ENCODE assay signal across 8 cellular contexts in genomic region chr1:33182452-33182851, GRCh38. TPM values are rescaled to one million over a fixed set of nuclear protein-coding genes. Genes with fewer than 3 reads are reported as not detected.
DNase-seq lines count a peak whose midpoint lies in the region; ATAC-seq and TF ChIP-seq lines count a peak whose summit lies in the region.

No MANE protein-coding gene starts in this region.

- H3K9me3 Mint-ChIP-seq in CD14-positive monocyte (peaks cover 0 to 2% (median 0%) of the 10 kb centered on the region in 7 donors), immature natural killer cell (no peaks in the 10 kb centered on the region), type B pancreatic cell (no peaks in the 10 kb centered on the region)
- no peaks in the 10 kb centered on the region for H3K9me3 Mint-ChIP-seq in activated T-helper 2 cell treated with anti-CD3 and anti-CD28 coated beads, Interferon-gamma antibody, Interleukin-2, Interleukin-4, amounts not matched to agents 10 μg/mL and 5 μg/mL and 100 μg/mL, durations not matched to agents 14 hours and 24 hours and 36 hours

- H3K27me3 Mint-ChIP-seq in CD14-positive monocyte (ENCODE audit: low read depth in 3 of 3) = peaks cover 13 to 27% (median 15%) of the 10 kb centered on the region in 3 donors
- peaks cover 27% of the 10 kb centered on the region for H3K27me3 Mint-ChIP-seq in activated T-helper 2 cell treated with anti-CD3 and anti-CD28 coated beads, Interferon-gamma antibody, Interleukin-2, Interleukin-4, amounts not matched to agents 10 μg/mL and 5 μg/mL and 100 μg/mL, durations not matched to agents 14 hours and 24 hours and 36 hours (ENCODE audit: low read depth)
- H3K27me3 Mint-ChIP-seq in immature natural killer cell (ENCODE audit: low read depth in 3 of 3) = peaks cover 1 to 21% (median 7%) of the 10 kb centered on the region in 3 donors
- peaks cover 3% of the 10 kb centered on the region for H3K27me3 Mint-ChIP-seq in type B pancreatic cell

- TF ChIP-seq CTCF in CD14-positive monocyte (IDR thresholded peaks at IDR 0.05) (no peak), type B pancreatic cell (conservative IDR thresholded peaks at IDR 0.05) (no peak)

- H3K4me1 Mint-ChIP-seq in CD14-positive monocyte = peaks cover 24% of the 10 kb centered on the region
- peaks cover 23% of the 10 kb centered on the region for H3K4me1 Mint-ChIP-seq in activated T-helper 2 cell treated with anti-CD3 and anti-CD28 coated beads, Interferon-gamma antibody, Interleukin-2, Interleukin-4, amounts not matched to agents 10 μg/mL and 5 μg/mL and 100 μg/mL, durations not matched to agents 14 hours and 24 hours and 36 hours (ENCODE audit: low read depth)
- H3K4me1 Mint-ChIP-seq in immature natural killer cell = peaks cover 33% of the 10 kb centered on the region in 2 donors
- peaks cover 34% of the 10 kb centered on the region for H3K4me1 Mint-ChIP-seq in type B pancreatic cell (ENCODE audit: unreplicated experiment)

- H3K27ac Mint-ChIP-seq in CD14-positive monocyte = no peak overlapping the region
- no peak overlapping the region for H3K27ac Mint-ChIP-seq in activated T-helper 2 cell treated with anti-CD3 and anti-CD28 coated beads, Interferon-gamma antibody, Interleukin-2, Interleukin-4, amounts not matched to agents 10 μg/mL and 5 μg/mL and 100 μg/mL, durations not matched to agents 14 hours and 24 hours and 36 hours
- peak overlapping the region in 3 of 6 donors; percentile 7 to 81 (median 75) for H3K27ac Mint-ChIP-seq in immature natural killer cell
- H3K27ac Mint-ChIP-seq in type B pancreatic cell = peak overlapping the region; percentile 90

- intact Hi-C loops in CD14-positive monocyte (cut with micrococcal nuclease) = loop anchor here in 1 of 2 donors (2.0 to 10.0 kb wide), 2 partner anchors 58 to 168 kb away; no protein-coding TSS in a partner anchor
- intact Hi-C loops in activated T-helper 2 cell treated with anti-CD3 and anti-CD28 coated beads, Interferon-gamma antibody, Interleukin-2, Interleukin-4, amounts not matched to agents 10 μg/mL and 5 μg/mL and 100 μg/mL, durations not matched to agents 14 hours and 24 hours and 36 hours (cut with micrococcal nuclease) = loop anchor here (5.0 kb wide), 1 partner anchor 75 kb away; the partner anchor contains the start of gene ZNF362

- H3K36me3 Mint-ChIP-seq in CD14-positive monocyte (peaks cover 6 to 7% of the 10 kb centered on the region in 2 donors), immature natural killer cell (peaks cover 0 to 4% (median 0%) of the 10 kb centered on the region in 3 donors), type B pancreatic cell (no peaks in the 10 kb centered on the region)
- no peaks in the 10 kb centered on the region for H3K36me3 Mint-ChIP-seq in activated T-helper 2 cell treated with anti-CD3 and anti-CD28 coated beads, Interferon-gamma antibody, Interleukin-2, Interleukin-4, amounts not matched to agents 10 μg/mL and 5 μg/mL and 100 μg/mL, durations not matched to agents 14 hours and 24 hours and 36 hours (ENCODE audit: low read depth)

- H3K4me3 Mint-ChIP-seq in CD14-positive monocyte (peak overlapping the region; percentile 69 to 71), immature natural killer cell (peak overlapping the region; percentile 77 to 92 (median 88)), type B pancreatic cell (peak overlapping the region; percentile 89)
- peak overlapping the region; percentile 54 for H3K4me3 Mint-ChIP-seq in activated T-helper 2 cell treated with anti-CD3 and anti-CD28 coated beads, Interferon-gamma antibody, Interleukin-2, Interleukin-4, amounts not matched to agents 10 μg/mL and 5 μg/mL and 100 μg/mL, durations not matched to agents 14 hours and 24 hours and 36 hours (ENCODE audit: low read depth)

- DNase-seq in CD14-positive monocyte (ENCODE audit: low spot score) (no peak), M059J (ENCODE audit: low read depth) (peak; percentile 34), immature natural killer cell (peak in 2 of 3 donors; percentile 6 to 14), type B pancreatic cell (ENCODE audit: extremely low spot score, unreplicated experiment) (no peak)
- no peak for DNase-seq in activated T-helper 2 cell treated with anti-CD3 and anti-CD28 coated beads, Interferon-gamma antibody, Interleukin-2, Interleukin-4, amounts not matched to agents 10 μg/mL and 5 μg/mL and 100 μg/mL, durations not matched to agents 14 hours and 24 hours and 36 hours (ENCODE audit: low spot score)

- no peak for ATAC-seq in GM19324 (IDR thresholded peaks at IDR 0.05; ENCODE audit: low FRiP score, unreplicated experiment)
- ATAC-seq in GM18868 (IDR thresholded peaks at IDR 0.05; ENCODE audit: unreplicated experiment) = no peak
- no peak for ATAC-seq in GM21717 (IDR thresholded peaks at IDR 0.05; ENCODE audit: unreplicated experiment)

RNA-seq across cellular contexts. Expression of gene TRIM62, which starts 0.6 kb away (rescaled TPM):
- polyA plus RNA-seq in CD14-positive monocyte (1 to 10 TPM; 1.7 to 2.1 TPM), immature natural killer cell (1 to 10 TPM in 2 of 3 donors, not detected in 1; 2.5 to 8.0 TPM)
- total RNA-seq in M059J (2014; rRNA removed; shearing (Covaris generic)) = 14.4 and 15.6 TPM in 2 replicates
- total RNA-seq in activated T-helper 2 cell treated with anti-CD3 and anti-CD28 coated beads, Interferon-gamma antibody, Interleukin-2, Interleukin-4, amounts not matched to agents 10 μg/mL and 5 μg/mL and 100 μg/mL, durations not matched to agents 14 hours and 24 hours and 36 hours = 5.0 and 5.6 TPM in 2 replicates
- total RNA-seq in type B pancreatic cell (ENCODE audit: low replicate concordance) = 14.0 and 20.8 TPM in 2 replicates

Comparison
In these comparisons a context has a peak if more than half of its experiments do, and no peak if none do; other contexts are left out.
1. DNase-seq: peak in M059J (single experiment) and immature natural killer cell (2 of 3); none in CD14-positive monocyte (single experiment), activated T-helper 2 cell treated with anti-CD3 and anti-CD28 coated beads, Interferon-gamma antibody, Interleukin-2, Interleukin-4, amounts not matched to agents 10 μg/mL and 5 μg/mL and 100 μg/mL, durations not matched to agents 14 hours and 24 hours and 36 hours (single experiment) and type B pancreatic cell (single experiment).
2. Peak in every context shown above with its lines, with median percentiles within 50 percentile points of each other: H3K4me3 Mint-ChIP-seq.